Comparison of ENCODE assay signal across 23 cellular contexts in genomic region chr9:3696368-3696767, GRCh38.
A peak's percentile ranks its signal among the peaks of the same experiment; 100 is the strongest.
DNase-seq lines count a peak whose midpoint lies in the region; ATAC-seq and TF ChIP-seq lines count a peak whose summit lies in the region.
"Had no signal": no experiment of that assay in that cellular context is flagged by ENCODE, and none has a peak within 500 bp of the region (broad histone marks: within the 10 kb centered on the region; RNA-seq: fewer than 3 reads in every experiment).

No MANE protein-coding gene starts in this region.

- peak; percentile 3 for DNase-seq in ELF-1 (ENCODE audit: low read depth, low spot score)
- DNase-seq in NCI-H748 treated with DMSO at 0.1 percent for 48 hours (lab: John Stamatoyannopoulos, UW), result peak; percentile 50
- peak; percentile 35 for DNase-seq in iPS DF 19.7 (ENCODE audit: low read depth, low spot score)
- DNase-seq in pons (ENCODE audit: low spot score), result no peak
- no peak for DNase-seq in D341Med (ENCODE audit: low spot score)
- no peak for DNase-seq in natural killer cell
- no peak for DNase-seq in NCI-H187 treated with DMSO at 0.1 percent for 48 hours (lab: John Stamatoyannopoulos, UW)
- DNase-seq: ACHN, AML-193, DND-41, GDM1, GOT3, HFFc6, NCI-H1092 treated with DMSO at 0.1 percent for 48 hours, NCI-H2029, NCI-H226, NCI-H526 treated with DMSO at 0.1 percent for 48 hours, PC-9, SJCRH30, T-helper 17 cell had no signal

- H3K9me3 Mint-ChIP-seq in natural killer cell, result no peaks in the 10 kb centered on the region
- H3K9me3 Mint-ChIP-seq: HFFc6 had no signal

- H3K27me3 Mint-ChIP-seq in natural killer cell (ENCODE audit: low read depth in 2 of 2), result peaks cover 2 to 27% of the 10 kb centered on the region in 2 donors

- no peak for ATAC-seq in natural killer cell
- ATAC-seq: GM12878, T-helper 17 cell had no signal

- H3K27me3 ChIP-seq in HUES48 (ENCODE audit: control insufficient read depth, insufficient read depth, low read length), result peaks cover 6% of the 10 kb centered on the region; the same call in 1 of the 2 replicates
- H3K27me3 ChIP-seq: SJCRH30 had no signal

- TF ChIP-seq CTCF in natural killer cell (IDR thresholded peaks at IDR 0.05), result no peak

- H3K27ac ChIP-seq in HUES48 (ENCODE audit: low read depth, low read length), result peak overlapping the region; percentile 72
- H3K27ac ChIP-seq: PC-9, SJCRH30 had no signal

- intact Hi-C loops in natural killer cell (cut with micrococcal nuclease), result no loop called here

- peaks cover 10% of the 10 kb centered on the region for H3K4me1 ChIP-seq in HUES48 (ENCODE audit: control insufficient read depth, insufficient read depth, low read length)
- H3K4me1 ChIP-seq: SJCRH30 had no signal

- H3K4me3 Mint-ChIP-seq in natural killer cell, result no peak overlapping the region
- H3K4me3 Mint-ChIP-seq: CD14-positive monocyte, HFFc6, T-helper 17 cell had no signal

- no peaks in the 10 kb centered on the region for H3K36me3 ChIP-seq in HUES48 (ENCODE audit: control insufficient read depth, insufficient read depth, low read length)
- H3K36me3 ChIP-seq: SJCRH30 had no signal

- H3K9ac ChIP-seq in HUES48 (ENCODE audit: low read depth, low read length), result no peak overlapping the region

- no peak overlapping the region for H3K4me3 ChIP-seq in HUES48 (ENCODE audit: low read depth, low read length)
- H3K4me3 ChIP-seq: GM12878, PC-9, SJCRH30 had no signal

- no peaks in the 10 kb centered on the region for H3K4me1 Mint-ChIP-seq in natural killer cell
- H3K4me1 Mint-ChIP-seq: CD14-positive monocyte, T-helper 17 cell had no signal

- H3K27ac Mint-ChIP-seq in natural killer cell, result no peak overlapping the region
- H3K27ac Mint-ChIP-seq: CD14-positive monocyte, HFFc6, T-helper 17 cell had no signal

- H3K36me3 Mint-ChIP-seq in natural killer cell, result peaks cover 4% of the 10 kb centered on the region
- H3K36me3 Mint-ChIP-seq: CD14-positive monocyte had no signal

- no peaks in the 10 kb centered on the region for H3K9me3 ChIP-seq in HUES48 (ENCODE audit: control insufficient read depth, insufficient read depth, low read length)
- H3K9me3 ChIP-seq: SJCRH30 had no signal

Comparison
In these comparisons a context has a peak if more than half of its experiments do, and no peak if none do; other contexts are left out.
1. DNase-seq: peak in ELF-1 (single experiment), NCI-H748 treated with DMSO at 0.1 percent for 48 hours (single experiment) and iPS DF 19.7 (single experiment); none in pons (single experiment), D341Med (single experiment), natural killer cell (single experiment) and NCI-H187 treated with DMSO at 0.1 percent for 48 hours (single experiment).